Comparison of ENCODE assay signal across 18 cellular contexts in the genomic region with DNA sequence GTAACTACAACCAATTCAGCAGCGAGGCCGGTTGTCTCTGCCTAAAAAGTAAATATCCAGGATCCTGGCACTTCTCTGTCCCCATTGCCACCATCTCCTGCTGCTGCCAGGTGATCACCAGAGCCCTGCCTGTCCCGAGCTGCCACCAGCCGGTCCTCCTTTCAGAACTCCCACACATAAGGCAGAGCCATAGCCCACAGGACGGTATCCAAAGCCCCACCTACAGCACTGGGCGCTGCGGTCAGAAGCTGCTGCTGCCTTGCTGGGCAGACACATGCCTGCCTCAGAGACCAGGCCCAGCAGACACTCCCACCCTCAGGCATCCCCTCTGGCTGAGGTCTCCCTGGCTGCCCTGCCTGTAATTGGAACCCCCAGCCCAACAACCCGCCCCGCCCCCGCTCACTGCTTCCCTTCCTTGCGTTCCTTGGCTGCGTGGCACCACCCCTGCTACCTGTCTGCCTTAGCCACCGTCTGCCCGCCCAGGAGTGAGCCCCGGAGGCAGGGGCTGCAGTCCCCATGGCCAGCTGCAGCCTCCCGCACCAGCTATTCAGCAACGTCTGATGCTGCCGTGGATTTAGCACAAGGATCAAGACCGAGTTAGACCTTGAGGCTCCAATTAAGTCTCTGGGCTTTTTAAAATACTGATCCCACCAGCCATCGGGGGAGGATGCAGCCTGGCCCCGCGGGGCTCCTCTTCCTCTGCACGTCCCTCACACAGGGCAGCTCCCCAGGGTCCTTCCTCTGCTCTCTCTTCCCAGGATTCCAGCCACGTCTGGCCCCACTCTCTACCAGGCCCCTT.
DNase-seq lines count a peak whose midpoint lies in the region; ATAC-seq lines count a peak whose summit lies in the region.
"Had no signal": no experiment of that assay in that cellular context is flagged by ENCODE, and none has a peak within 500 bp of the region (broad histone marks: within the 10 kb centered on the region; RNA-seq: fewer than 3 reads in every experiment).

No MANE protein-coding gene starts in this region.

- peak; percentile 58 for DNase-seq in cerebellar cortex (ENCODE audit: low spot score)
- peak; percentile 90 for DNase-seq in islet precursor cell
- no peak for DNase-seq in sciatic nerve (ENCODE audit: low spot score)
- no peak for DNase-seq in putamen (ENCODE audit: low spot score)
- DNase-seq: activated gamma-delta T cell; AML-193; Calu3; colonic mucosa; kidney; NCI-H187; occipital lobe; SJCRH30; stimulated activated CD4-positive, alpha-beta T cell treated with anti-CD3 and anti-CD28 coated beads, Interleukin-2, amount 100 ng/mL, for 48 hours had no signal

- intact Hi-C loops in sciatic nerve (cut with DNase I), result no loop called here

- peaks cover 18% of the 10 kb centered on the region for H3K4me1 ChIP-seq in HUES6 (ENCODE audit: control insufficient read depth, insufficient read depth, low read length)
- H3K4me1 ChIP-seq: colonic mucosa, SJCRH30 had no signal

- H3K4me3 ChIP-seq in HUES6 (ENCODE audit: low read depth, low read length), result no peak overlapping the region
- H3K4me3 ChIP-seq: colonic mucosa, gastroesophageal sphincter, SJCRH30 had no signal

- H3K9ac ChIP-seq in HUES6 (ENCODE audit: low read length), result peak overlapping the region; percentile 29

- no peaks in the 10 kb centered on the region for H3K27me3 ChIP-seq in HUES6 (ENCODE audit: control insufficient read depth, insufficient read depth, low read length)
- H3K27me3 ChIP-seq: colonic mucosa, gastroesophageal sphincter, SJCRH30 had no signal

- no peak overlapping the region for H3K27ac ChIP-seq in HUES6 (ENCODE audit: low read depth, low read length)
- H3K27ac ChIP-seq: colonic mucosa, epithelial cell of prostate, gastroesophageal sphincter, SJCRH30 had no signal

- ATAC-seq in sciatic nerve (peak; percentile 46), HG02981 (IDR thresholded peaks at IDR 0.05; ENCODE audit: unreplicated experiment) (no peak), GM21447 (IDR thresholded peaks at IDR 0.05; ENCODE audit: unreplicated experiment) (no peak)
- ATAC-seq: gastroesophageal sphincter had no signal

- peaks cover 6% of the 10 kb centered on the region; the same call in 1 of the 2 replicates for H3K36me3 ChIP-seq in HUES6 (ENCODE audit: control insufficient read depth, insufficient read depth, low read length)
- H3K36me3 ChIP-seq: colonic mucosa had no signal

- no peaks in the 10 kb centered on the region for H3K9me3 ChIP-seq in HUES6 (ENCODE audit: control insufficient read depth, insufficient read depth, low read depth, low read length)
- H3K9me3 ChIP-seq: colonic mucosa, gastroesophageal sphincter, SJCRH30 had no signal

Comparison
In these comparisons a context has a peak if more than half of its experiments do, and no peak if none do; other contexts are left out.
1. DNase-seq: peak in cerebellar cortex (single experiment) and islet precursor cell (single experiment); none in sciatic nerve (single experiment) and putamen (single experiment).